17 cellular contexts compared by ENCODE assay signal in the genomic region with DNA sequence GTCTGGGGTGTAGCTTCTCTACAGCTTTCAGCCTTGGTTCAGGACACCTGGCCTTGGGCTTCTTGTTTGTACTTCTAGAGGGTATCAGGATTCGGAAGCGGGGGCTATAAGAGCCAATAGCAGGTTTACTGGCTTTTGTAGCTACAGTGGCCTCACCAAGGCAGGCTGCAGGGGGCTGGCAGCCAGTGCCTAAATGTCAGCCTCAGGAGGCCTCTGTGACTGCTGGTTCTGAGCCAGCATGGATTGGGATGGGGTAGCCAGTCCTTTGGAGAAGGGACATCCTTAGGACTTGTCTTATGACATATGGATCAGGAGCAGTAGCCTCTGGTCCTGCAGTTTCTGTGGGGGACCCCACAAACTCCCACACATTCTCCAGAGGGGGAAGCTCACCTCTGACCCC. TPM values are rescaled to one million over a fixed set of nuclear protein-coding genes. Genes with fewer than 3 reads are reported as not detected.
DNase-seq lines count a peak whose midpoint lies in the region; ATAC-seq and TF ChIP-seq lines count a peak whose summit lies in the region.
"Had no signal": no experiment of that assay in that cellular context is flagged by ENCODE, and none has a peak within 500 bp of the region (broad histone marks: within the 10 kb centered on the region; RNA-seq: fewer than 3 reads in every experiment).

No MANE protein-coding gene starts in this region.

- peaks cover 15 to 21% of the 10 kb centered on the region in 2 donors for H3K27me3 Mint-ChIP-seq in CD4-positive, alpha-beta memory T cell

- H3K4me3 ChIP-seq in CD4-positive, alpha-beta memory T cell (ENCODE audit: low read length in 2 of 2), result no peak overlapping the region
- H3K4me3 ChIP-seq in WERI-Rb-1 (ENCODE audit: low read depth, low read length), result no peak overlapping the region
- no peak overlapping the region for H3K4me3 ChIP-seq in esophagus muscularis mucosa
- H3K4me3 ChIP-seq in stomach, result no peak overlapping the region
- H3K4me3 ChIP-seq: A549 had no signal

- H3K36me3 ChIP-seq in CD4-positive, alpha-beta memory T cell (ENCODE audit: insufficient read depth, low read length), result no peaks in the 10 kb centered on the region
- H3K36me3 ChIP-seq in WERI-Rb-1 (peaks cover 2% of the 10 kb centered on the region; the same call in 1 of the 2 replicates), esophagus muscularis mucosa (no peaks in the 10 kb centered on the region), stomach (no peaks in the 10 kb centered on the region)

- TF ChIP-seq POLR2A in esophagus muscularis mucosa (IDR thresholded peaks at IDR 0.05; ENCODE audit: low read depth) (no peak), stomach (IDR thresholded peaks at IDR 0.05) (no peak)

- peaks cover 14% of the 10 kb centered on the region for H3K4me1 ChIP-seq in CD4-positive, alpha-beta memory T cell (ENCODE audit: insufficient read depth, low read length)
- H3K4me1 ChIP-seq in esophagus muscularis mucosa (peaks cover 14 to 41% (median 30%) of the 10 kb centered on the region in 4 donors), stomach (peaks cover 15 to 28% (median 22%) of the 10 kb centered on the region in 4 donors)
- H3K4me1 ChIP-seq: A549 had no signal

- no peak for ATAC-seq in HG03439 (IDR thresholded peaks at IDR 0.05; ENCODE audit: unreplicated experiment)
- no peak for ATAC-seq in HG02588 (IDR thresholded peaks at IDR 0.05; ENCODE audit: unreplicated experiment)
- ATAC-seq: A549 had no signal

- H3K27ac ChIP-seq in CD4-positive, alpha-beta memory T cell (ENCODE audit: low read depth, low read length), result no peak overlapping the region
- H3K27ac ChIP-seq in WERI-Rb-1 (peak overlapping the region; percentile 96), esophagus muscularis mucosa (replicated peaks in 1 of 4) (no peak overlapping the region), stomach (no peak overlapping the region)
- H3K27ac ChIP-seq: A549 had no signal

- peaks cover 10 to 20% (median 13%) of the 10 kb centered on the region in 4 donors for H3K4me1 Mint-ChIP-seq in CD4-positive, alpha-beta memory T cell

- intact Hi-C loops in CD4-positive, alpha-beta memory T cell (cut with micrococcal nuclease), result loop anchor here (10.0 kb wide), 1 partner anchor 668 kb away; a partner anchor contains a TSS
- intact Hi-C loops in esophagus muscularis mucosa (cut with DNase I), result no loop called here
- intact Hi-C loops in stomach (cut with DNase I; ENCODE audit: low total_unique reads), result no loop called here

- H3K4me3 Mint-ChIP-seq in CD4-positive, alpha-beta memory T cell, result no peak overlapping the region

- H3K9me3 Mint-ChIP-seq in CD4-positive, alpha-beta memory T cell, result no peaks in the 10 kb centered on the region

- H3K36me3 Mint-ChIP-seq in CD4-positive, alpha-beta memory T cell, result peaks cover 0 to 2% of the 10 kb centered on the region in 2 donors

- 90% methylated on average over 2 of the region's 2 CpGs for WGBS in esophagus muscularis mucosa
- 91 to 100% (median 94%) methylated on average over 2 of the region's 2 CpGs for WGBS in stomach, 5 donors

- H3K27ac Mint-ChIP-seq in CD4-positive, alpha-beta memory T cell, result peak overlapping the region in 4 of 7 donors; percentile 48 to 72 (median 58)

- no peaks in the 10 kb centered on the region for H3K9me3 ChIP-seq in CD4-positive, alpha-beta memory T cell (ENCODE audit: control insufficient read depth in 1 of 2, low read length in 2 of 2)
- H3K9me3 ChIP-seq in WERI-Rb-1 (ENCODE audit: severe bottlenecking) (no peaks in the 10 kb centered on the region), esophagus muscularis mucosa (no peaks in the 10 kb centered on the region), stomach (no peaks in the 10 kb centered on the region)
- H3K9me3 ChIP-seq: A549 had no signal

- TF ChIP-seq EP300 in esophagus muscularis mucosa (IDR thresholded peaks at IDR 0.05) (no peak), stomach (IDR thresholded peaks at IDR 0.05) (no peak)

- no peak for TF ChIP-seq CTCF in WERI-Rb-1 (IDR thresholded peaks at IDR 0.05; ENCODE audit: low read depth, low read length)
- no peak for TF ChIP-seq CTCF in esophagus muscularis mucosa (IDR thresholded peaks at IDR 0.05)
- no peak for TF ChIP-seq CTCF in stomach (IDR thresholded peaks at IDR 0.05)

- no peaks in the 10 kb centered on the region for H3K27me3 ChIP-seq in CD4-positive, alpha-beta memory T cell (ENCODE audit: insufficient read depth, low read length)
- H3K27me3 ChIP-seq in WERI-Rb-1 (ENCODE audit: insufficient read depth, low read depth, severe bottlenecking) (no peaks in the 10 kb centered on the region), esophagus muscularis mucosa (peaks cover 0 to 15% (median 0%) of the 10 kb centered on the region in 4 donors), stomach (peaks cover 0 to 66% (median 37%) of the 10 kb centered on the region in 3 donors)

- DNase-seq in CD4-positive, alpha-beta memory T cell, result no peak
- no peak for DNase-seq in WERI-Rb-1
- DNase-seq in esophagus muscularis mucosa (ENCODE audit: extremely low spot score), result peak; percentile 57
- peak; percentile 14 for DNase-seq in stomach
- DNase-seq in SKM-1 (lab: John Stamatoyannopoulos, UW; ENCODE audit: unreplicated experiment), result no peak
- DNase-seq: C1 segment of cervical spinal cord, COR-L47, GF-D8, NCI-H187 treated with DMSO at 0.1 percent for 48 hours, NCI-H526 treated with DMSO at 0.1 percent for 48 hours, OCI-M1, SIG-M5 had no signal

- CTCF ChIA-PET in CD4-positive, alpha-beta memory T cell (lab: Charles Lee; ENCODE audit: partially characterized antibody), result interaction anchor here (0.9 to 4.5 kb wide), 6 partner anchors 10 to 82 kb away, joined by 4 to 29 read pairs (median 12); a partner anchor contains a TSS

- POLR2A ChIA-PET in CD4-positive, alpha-beta memory T cell (lab: Charles Lee; ENCODE audit: partially characterized antibody), result no interaction called here

RNA-seq across cellular contexts. Expression of a gene that starts 29.9 kb away (rescaled TPM):
- total RNA-seq in CD4-positive, alpha-beta memory T cell, result 100 to 1,000 TPM; 317 to 330 TPM
- 100 to 1,000 TPM; 390 to 441 TPM for polyA plus RNA-seq in CD4-positive, alpha-beta memory T cell
- total RNA-seq in esophagus muscularis mucosa (100 to 1,000 TPM; 181 to 447 (median 313) TPM), stomach (100 to 1,000 TPM; 102 to 204 (median 136) TPM)
- polyA plus RNA-seq in stomach, result 100 to 1,000 TPM; 243 to 580 (median 328) TPM

RNA-seq across cellular contexts. Expression of a gene that starts 51.8 kb away (rescaled TPM):
- total RNA-seq in CD4-positive, alpha-beta memory T cell, result not detected
- polyA plus RNA-seq in CD4-positive, alpha-beta memory T cell, result not detected
- total RNA-seq in esophagus muscularis mucosa (not detected), stomach (not detected)
- not detected for polyA plus RNA-seq in stomach
- total RNA-seq: H4, RPMI7951 had no signal
- polyA plus RNA-seq: A549 had no signal

Comparison
In these comparisons a context has a peak if more than half of its experiments do, and no peak if none do; other contexts are left out.
1. DNase-seq: peak in esophagus muscularis mucosa (single experiment) and stomach (single experiment); none in CD4-positive, alpha-beta memory T cell (0 of 5), WERI-Rb-1 (single experiment) and SKM-1 (single experiment).